Comparison of ENCODE assay signal across 8 cellular contexts in the genomic region with DNA sequence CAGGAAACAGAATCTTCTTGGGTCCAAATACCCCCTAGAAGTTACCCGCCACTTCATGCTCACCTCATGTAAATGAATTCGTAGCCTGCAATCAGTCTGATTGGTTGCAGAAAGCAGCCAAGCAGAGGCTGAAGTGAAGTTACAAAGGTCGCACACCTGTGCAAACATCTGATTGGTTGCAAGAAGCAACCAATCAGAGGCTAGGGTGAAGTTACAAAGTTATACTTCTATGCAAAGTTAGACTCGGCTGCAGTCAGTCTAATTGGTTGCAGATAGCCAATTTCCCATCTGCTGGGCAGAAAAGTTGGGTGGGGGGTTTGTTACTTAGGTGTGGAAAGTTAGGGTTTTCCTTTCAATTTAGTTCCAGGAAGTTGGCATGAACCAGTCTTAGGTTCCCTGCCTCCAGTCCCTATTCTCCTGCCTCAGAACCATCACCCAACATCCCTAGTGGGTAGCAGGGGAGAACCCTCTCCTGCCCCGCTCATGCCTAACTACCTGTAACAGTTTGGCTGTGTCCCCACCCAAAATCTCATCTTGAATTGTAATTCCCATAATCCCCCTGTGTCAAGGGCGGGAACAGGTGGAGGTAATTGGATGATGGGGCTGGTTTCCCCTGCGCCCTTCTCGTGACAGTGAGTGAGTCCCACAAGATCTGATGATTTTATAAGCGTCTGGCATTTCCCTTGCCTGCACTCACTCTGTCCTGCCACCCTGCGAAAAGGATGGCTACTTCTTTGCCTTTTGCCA. TPM values are rescaled to one million over a fixed set of nuclear protein-coding genes. Genes with fewer than 3 reads are reported as not detected.
DNase-seq lines count a peak whose midpoint lies in the region; ATAC-seq, FAIRE-seq and TF ChIP-seq lines count a peak whose summit lies in the region.

No MANE protein-coding gene starts in this region.

- no peak overlapping the region for H3K14ac ChIP-seq in neuronal stem cell (ENCODE audit: low read length)

- H4K20me1 ChIP-seq in PC-9 (ENCODE audit: insufficient read depth), result no peaks in the 10 kb centered on the region
- no peaks in the 10 kb centered on the region for H4K20me1 ChIP-seq in endothelial cell of umbilical vein (replicated peaks; ENCODE audit: control insufficient read depth, extremely low read depth, insufficient read depth, low read length)

- no peaks in the 10 kb centered on the region for H3K79me1 ChIP-seq in neuronal stem cell (ENCODE audit: low read depth, low read length)

- no peaks in the 10 kb centered on the region for H3K9me2 ChIP-seq in PC-9 (ENCODE audit: insufficient read depth)

- dilution Hi-C loops in endothelial cell of umbilical vein (cut with MboI; ENCODE audit: extremely low pct_ligation_motif_present, low sequenced_read_pairs), result no loop called here

- peaks cover 30% of the 10 kb centered on the region for H3F3A ChIP-seq in PC-9 (ENCODE audit: insufficient read depth, low read depth)

- H3K4me2 ChIP-seq in PC-9 (peak overlapping the region; percentile 82), endothelial cell of umbilical vein (ENCODE audit: insufficient read depth, low read length) (peak overlapping the region; percentile 58), neuronal stem cell (ENCODE audit: insufficient read depth, low read length, poor library complexity, severe bottlenecking) (peak overlapping the region; percentile 91)

- H2BK12ac ChIP-seq in neuronal stem cell (ENCODE audit: low read length), result no peak overlapping the region

- H3K4me3 ChIP-seq in PC-9, result peak overlapping the region; percentile 76
- H3K4me3 ChIP-seq in endothelial cell of umbilical vein (replicated peaks in 1 of 3; ENCODE audit: insufficient read depth in 1 of 3, low read depth in 1 of 3, low read length in 3 of 3), result peak overlapping the region in 2 of 3 experiments; percentile 66 to 91
- H3K4me3 ChIP-seq in neuronal stem cell (ENCODE audit: low read length in 2 of 2), result peak overlapping the region; percentile 54 to 83

- no peak overlapping the region for H3K18ac ChIP-seq in neuronal stem cell (ENCODE audit: low read length)

- peak overlapping the region; percentile 77 for H3K4me3 Mint-ChIP-seq in CD4-positive, alpha-beta T cell

- H3K23ac ChIP-seq in neuronal stem cell (ENCODE audit: low read depth, low read length, poor library complexity), result no peak overlapping the region

- no CpG with 5 or more reads among the region's 10 CpGs for WGBS in neuronal stem cell (ENCODE audit: extremely low coverage in 2 of 2, insufficient read length in 2 of 2, insufficient replicate concordance in 1 of 2), 2 donors

- H4K8ac ChIP-seq in neuronal stem cell (ENCODE audit: low read depth, low read length), result no peak overlapping the region

- no peak for ATAC-seq in CD4-positive, alpha-beta T cell (ENCODE audit: poor library complexity)
- ATAC-seq in HG03342 (IDR thresholded peaks at IDR 0.05; ENCODE audit: unreplicated experiment) (no peak), HG03439 (IDR thresholded peaks at IDR 0.05; ENCODE audit: unreplicated experiment) (no peak), HG03565 (IDR thresholded peaks at IDR 0.05; ENCODE audit: unreplicated experiment) (no peak)

- TF ChIP-seq POLR2A in endothelial cell of umbilical vein (IDR thresholded peaks at IDR 0.05; ENCODE audit: low read depth, low read length), result no peak

- no peak for TF ChIP-seq CTCF in CD4-positive, alpha-beta T cell (IDR thresholded peaks at IDR 0.05)
- TF ChIP-seq CTCF in PC-9 (conservative IDR thresholded peaks at IDR 0.05), result no peak
- TF ChIP-seq CTCF in endothelial cell of umbilical vein (IDR thresholded peaks at IDR 0.05; ENCODE audit: extremely low read depth in 1 of 2, insufficient read depth in 1 of 2, low read depth in 1 of 2, low read length in 2 of 2), result no peak

- H4K91ac ChIP-seq in neuronal stem cell (ENCODE audit: low read depth, low read length, poor library complexity), result no peak overlapping the region

- no peaks in the 10 kb centered on the region for H3K9me3 Mint-ChIP-seq in CD4-positive, alpha-beta T cell

- CTCF ChIA-PET in CD4-positive, alpha-beta T cell (lab: Charles Lee), result no interaction called here
- CTCF ChIA-PET in PC-9 (lab: Charles Lee), result interaction anchor here (0.5 kb wide), 1 partner anchor 1261 kb away, joined by 3 read pairs; no protein-coding TSS in a partner anchor
- CTCF ChIA-PET in endothelial cell of umbilical vein (lab: Charles Lee), result interaction anchor here (0.6 to 2.1 kb wide), 15 partner anchors 8 to 409 kb away, joined by 3 to 71 read pairs (median 5); a partner anchor contains a TSS

- no peaks in the 10 kb centered on the region for H3K9me3 ChIP-seq in CD4-positive, alpha-beta T cell (ENCODE audit: control insufficient read depth, low read length)
- H3K9me3 ChIP-seq in PC-9 (ENCODE audit: insufficient read depth, low read depth) (no peaks in the 10 kb centered on the region), endothelial cell of umbilical vein (replicated peaks; ENCODE audit: control insufficient read depth, insufficient read depth, low read length) (no peaks in the 10 kb centered on the region), neuronal stem cell (replicated peaks in 1 of 2; ENCODE audit: control insufficient read depth in 2 of 2, insufficient read depth in 1 of 2, low read depth in 1 of 2, low read length in 2 of 2) (no peaks in the 10 kb centered on the region)

- POLR2A ChIA-PET in CD4-positive, alpha-beta T cell (lab: Charles Lee), result no interaction called here
- POLR2A ChIA-PET in PC-9 (lab: Charles Lee; ENCODE audit: unreplicated experiment) (no interaction called here), endothelial cell of umbilical vein (lab: Charles Lee) (interaction anchor here (0.9 to 1.4 kb wide), 2 partner anchors 12 to 22 kb away, joined by 3 to 6 read pairs; no protein-coding TSS in a partner anchor)

- no peak for DNase-seq in CD4-positive, alpha-beta T cell
- DNase-seq in PC-9 (no peak), endothelial cell of umbilical vein (ENCODE audit: low read depth, low spot score) (no peak), neuronal stem cell (ENCODE audit: low spot score) (no peak), hippocampal formation (lab: John Stamatoyannopoulos, UW) (no peak)

- intact Hi-C loops in CD4-positive, alpha-beta T cell (cut with DNase I, micrococcal nuclease), result loop anchor here in 1 of 2 experiments (10.0 kb wide), 1 partner anchor 396 kb away; no protein-coding TSS in a partner anchor
- intact Hi-C loops in PC-9 (cut with micrococcal nuclease; ENCODE audit: unreplicated experiment), result loop anchor here (1.0 to 10.0 kb wide), 2 partner anchors 66 to 246 kb away; a partner anchor contains a TSS
- intact Hi-C loops in endothelial cell of umbilical vein (cut with micrococcal nuclease), result loop anchor here (1.0 kb wide), 1 partner anchor 66 kb away; no protein-coding TSS in a partner anchor

- H2BK5ac ChIP-seq in neuronal stem cell (ENCODE audit: low read length), result no peak overlapping the region

- H3K4me1 ChIP-seq in PC-9 (replicated peaks; ENCODE audit: insufficient read depth), result peaks cover 18% of the 10 kb centered on the region
- peaks cover 10% of the 10 kb centered on the region for H3K4me1 ChIP-seq in endothelial cell of umbilical vein (ENCODE audit: control insufficient read depth, extremely low read depth, insufficient read depth, low read length)
- H3K4me1 ChIP-seq in neuronal stem cell (ENCODE audit: control insufficient read depth in 2 of 2, insufficient read depth in 1 of 2, low read depth in 1 of 2, low read length in 2 of 2), result peaks cover 8 to 10% of the 10 kb centered on the region in 2 donors

- FAIRE-seq in endothelial cell of umbilical vein (lab: Jason Lieb, UNC), result no peak

- H3K9ac ChIP-seq in endothelial cell of umbilical vein (replicated peaks; ENCODE audit: extremely low read depth, insufficient read depth, low read length) (no peak overlapping the region), neuronal stem cell (ENCODE audit: low read depth, low read length, poor library complexity) (peak overlapping the region; percentile 78)

- no peak overlapping the region for H3K27ac ChIP-seq in CD4-positive, alpha-beta T cell (ENCODE audit: low read depth, low read length)
- H3K27ac ChIP-seq in PC-9 (peak overlapping the region; percentile 86), endothelial cell of umbilical vein (ENCODE audit: insufficient read depth, low read depth, low read length) (peak overlapping the region; percentile 96), neuronal stem cell (replicated peaks; ENCODE audit: low read length) (no peak overlapping the region)

- H3K27me3 Mint-ChIP-seq in CD4-positive, alpha-beta T cell, result peaks cover 14% of the 10 kb centered on the region

- H3K27ac Mint-ChIP-seq in CD4-positive, alpha-beta T cell, result no peak overlapping the region

- peaks cover 31% of the 10 kb centered on the region for H3K4me1 Mint-ChIP-seq in CD4-positive, alpha-beta T cell (ENCODE audit: low read depth)

- H2BK120ac ChIP-seq in neuronal stem cell (ENCODE audit: low read depth, low read length), result no peak overlapping the region

- H2AK5ac ChIP-seq in neuronal stem cell (ENCODE audit: low read depth, low read length), result no peak overlapping the region

- H3K9me1 ChIP-seq in endothelial cell of umbilical vein (replicated peaks; ENCODE audit: control insufficient read depth, extremely low read depth, insufficient read depth, low read length), result no peaks in the 10 kb centered on the region

- H3K36me3 Mint-ChIP-seq in CD4-positive, alpha-beta T cell (ENCODE audit: low read depth), result no peaks in the 10 kb centered on the region

- H3K36me3 ChIP-seq in PC-9 (ENCODE audit: low read depth), result no peaks in the 10 kb centered on the region
- no peaks in the 10 kb centered on the region for H3K36me3 ChIP-seq in endothelial cell of umbilical vein (ENCODE audit: control insufficient read depth in 2 of 2, extremely low read depth in 1 of 2, insufficient read depth in 2 of 2, low read length in 2 of 2)
- no peaks in the 10 kb centered on the region for H3K36me3 ChIP-seq in neuronal stem cell (replicated peaks in 1 of 2; ENCODE audit: control insufficient read depth in 2 of 2, insufficient read depth in 2 of 2, low read length in 2 of 2)

- BruUV-seq in PC-9 (replicated peaks; lab: Mats Ljungman, UMichigan) (TSS peak; percentile 57), endothelial cell of umbilical vein (replicated peaks; lab: Mats Ljungman, UMichigan) (no TSS peak)

- no peak overlapping the region for H3K4ac ChIP-seq in neuronal stem cell (ENCODE audit: low read length)

- H2BK15ac ChIP-seq in neuronal stem cell (ENCODE audit: low read length), result no peak overlapping the region

- H2AFZ ChIP-seq in PC-9, result peak overlapping the region; percentile 84
- H2AFZ ChIP-seq in endothelial cell of umbilical vein (ENCODE audit: low read depth, low read length), result peak overlapping the region; percentile 63
- peak overlapping the region; percentile 95 for H2AFZ ChIP-seq in neuronal stem cell (ENCODE audit: low read length)

- peaks cover 13% of the 10 kb centered on the region for H3K27me3 ChIP-seq in CD4-positive, alpha-beta T cell (ENCODE audit: control insufficient read depth, insufficient read depth, low read length)
- H3K27me3 ChIP-seq in PC-9 (ENCODE audit: insufficient read depth, low read depth) (no peaks in the 10 kb centered on the region), endothelial cell of umbilical vein (ENCODE audit: control insufficient read depth in 2 of 2, insufficient read depth in 2 of 2, low read length in 2 of 2) (no peaks in the 10 kb centered on the region), neuronal stem cell (ENCODE audit: control insufficient read depth in 3 of 3, insufficient read depth in 3 of 3, low read depth in 1 of 3, low read length in 3 of 3) (no peaks in the 10 kb centered on the region)

- H3K79me2 ChIP-seq in PC-9 (ENCODE audit: low read depth) (peaks cover 46% of the 10 kb centered on the region), endothelial cell of umbilical vein (ENCODE audit: control insufficient read depth, insufficient read depth, low read length) (peaks cover 36% of the 10 kb centered on the region)

RNA-seq across cellular contexts. Expression of a gene that starts 1.2 kb away (rescaled TPM):
- 1 to 10 TPM; 1.6 to 1.8 TPM for total RNA-seq in CD4-positive, alpha-beta T cell
- total RNA-seq in PC-9 (2021) (10.1 and 12.5 TPM in 2 replicates), endothelial cell of umbilical vein (46.2 and 52.1 TPM in 2 replicates)
- 26.1 and 29.9 TPM in 2 replicates for polyA plus RNA-seq in endothelial cell of umbilical vein
- 17.3 and 22.6 TPM in 2 replicates for polyA plus RNA-seq in endothelial cell of umbilical vein (2011; cell fraction: cytosol; rRNA removed)
- polyA plus RNA-seq in endothelial cell of umbilical vein (2011; cell fraction: nucleus; rRNA removed), result 63.2 and 68.8 TPM in 2 replicates
- 19.2 and 22.1 TPM in 2 replicates for polyA plus RNA-seq in endothelial cell of umbilical vein (2012)
- 63.2 and 73.2 TPM in 2 replicates for polyA minus RNA-seq in endothelial cell of umbilical vein
- 9.9 TPM for polyA minus RNA-seq in endothelial cell of umbilical vein (2011; cell fraction: cytosol; rRNA and poly(A)+ RNA removed)
- 34.4 and 34.6 TPM in 2 replicates for polyA minus RNA-seq in endothelial cell of umbilical vein (2011; cell fraction: nucleus; rRNA and poly(A)+ RNA removed)
- polyA plus RNA-seq in neuronal stem cell (2013, experiment 1 of 2), result 6.3 TPM
- 6.5 TPM for polyA plus RNA-seq in neuronal stem cell (2013, experiment 2 of 2)

Comparison
In these comparisons a context has a peak if more than half of its experiments do, and no peak if none do; other contexts are left out.
1. H3K27ac ChIP-seq: peak in PC-9 (single experiment) and endothelial cell of umbilical vein (single experiment); none in CD4-positive, alpha-beta T cell (single experiment) and neuronal stem cell (single experiment).
2. Peak in every context shown above with its lines, with median percentiles within 50 percentile points of each other: H2AFZ ChIP-seq, H3K4me2 ChIP-seq and H3K4me3 ChIP-seq.